ENCODE assay signal across 1 cellular context in genomic region chr15:83446417-83446816, GRCh38.
TF ChIP-seq lines count a peak whose summit lies in the region.

No MANE protein-coding gene starts in this region.

TF ChIP-seq in HCT116, 20 proteins besides CTCF, POLR2A, EP300 and RAD21 (continued from another document):
- no peak for TF ChIP-seq REST (IDR thresholded peaks at IDR 0.05; ENCODE audit: low read depth)
- TF ChIP-seq SRF (IDR thresholded peaks at IDR 0.05; ENCODE audit: low read depth): no peak
- no peak for TF ChIP-seq SP1 (IDR thresholded peaks at IDR 0.05; ENCODE audit: low read depth)
- no peak for TF ChIP-seq EZH2phosphoT487 (IDR thresholded peaks at IDR 0.05; ENCODE audit: borderline replicate concordance)
- no peak for TF ChIP-seq FOSL1 (IDR thresholded peaks at IDR 0.05; ENCODE audit: low read depth)
- TF ChIP-seq JUND (IDR thresholded peaks at IDR 0.05): no peak
- no peak for TF ChIP-seq POLR2AphosphoS5 (IDR thresholded peaks at IDR 0.05; ENCODE audit: low read depth, low read length)
- no peak for TF ChIP-seq CBX3 (IDR thresholded peaks at IDR 0.05; ENCODE audit: low read depth)
- TF ChIP-seq EZH2 (IDR thresholded peaks at IDR 0.05): no peak
